In genomic region chr7:65722361-65722792, GRCh38 we compare ENCODE assay signal across 8 cellular contexts.
DNase-seq lines count a peak whose midpoint lies in the region; ATAC-seq and TF ChIP-seq lines count a peak whose summit lies in the region.

No MANE protein-coding gene starts in this region.

- no peaks in the 10 kb centered on the region for H3K4me1 ChIP-seq in stomach

- ATAC-seq in HG02870 (IDR thresholded peaks at IDR 0.05; ENCODE audit: unreplicated experiment) (peak; percentile 83), natural killer cell (peak; percentile 68 to 84 (median 71)), HG02610 (IDR thresholded peaks at IDR 0.05; ENCODE audit: unreplicated experiment) (no peak)
- ATAC-seq in effector memory CD8-positive, alpha-beta T cell (replicated peaks): peak; percentile 76

- no peaks in the 10 kb centered on the region for H3K9me3 ChIP-seq in stomach

- CTCF ChIA-PET in activated CD4-positive, alpha-beta memory T cell treated with anti-CD3 and anti-CD28 coated beads, Interleukin-2, amount 10 ng/mL, durations not matched to agents 7 days and 5 days (lab: Charles Lee): no interaction called here

- no peak overlapping the region for H3K27ac ChIP-seq in stomach

- H3K27ac Mint-ChIP-seq in activated CD4-positive, alpha-beta memory T cell treated with anti-CD3 and anti-CD28 coated beads, Interleukin-2, amount 10 ng/mL, durations not matched to agents 7 days and 5 days: no peak overlapping the region
- H3K27ac Mint-ChIP-seq in effector memory CD8-positive, alpha-beta T cell: no peak overlapping the region
- H3K27ac Mint-ChIP-seq in natural killer cell: no peak overlapping the region

- H3K4me3 ChIP-seq in GM12864 (ENCODE audit: low read depth, low read length) (no peak overlapping the region), stomach (no peak overlapping the region)

- no peaks in the 10 kb centered on the region for H3K27me3 Mint-ChIP-seq in activated CD4-positive, alpha-beta memory T cell treated with anti-CD3 and anti-CD28 coated beads, Interleukin-2, amount 10 ng/mL, durations not matched to agents 7 days and 5 days
- no peaks in the 10 kb centered on the region for H3K27me3 Mint-ChIP-seq in effector memory CD8-positive, alpha-beta T cell
- H3K27me3 Mint-ChIP-seq in natural killer cell (ENCODE audit: low read depth in 2 of 2): no peaks in the 10 kb centered on the region

- DNase-seq in GM12864 (ENCODE audit: low read depth): peak; percentile 22
- peak; percentile 37 for DNase-seq in NCI-H2227 (lab: John Stamatoyannopoulos, UW; ENCODE audit: unreplicated experiment)
- peak; percentile 75 for DNase-seq in activated CD4-positive, alpha-beta memory T cell treated with anti-CD3 and anti-CD28 coated beads, Interleukin-2, amount 10 ng/mL, durations not matched to agents 7 days and 5 days
- peak; percentile 68 for DNase-seq in effector memory CD8-positive, alpha-beta T cell
- DNase-seq in natural killer cell: peak; percentile 52
- DNase-seq in stomach: peak; percentile 77

- WGBS in stomach, 5 donors: 22 to 32% (median 24%) methylated on average over 11 of the region's 11 CpGs

- H3K4me1 Mint-ChIP-seq in activated CD4-positive, alpha-beta memory T cell treated with anti-CD3 and anti-CD28 coated beads, Interleukin-2, amount 10 ng/mL, durations not matched to agents 7 days and 5 days: peaks cover 5% of the 10 kb centered on the region
- H3K4me1 Mint-ChIP-seq in effector memory CD8-positive, alpha-beta T cell (ENCODE audit: low read depth in 2 of 2): no peaks in the 10 kb centered on the region
- peaks cover 6 to 7% of the 10 kb centered on the region in 2 donors for H3K4me1 Mint-ChIP-seq in natural killer cell

- intact Hi-C loops in natural killer cell (cut with micrococcal nuclease) (no loop called here), stomach (cut with DNase I; ENCODE audit: low total_unique reads) (no loop called here)

- peaks cover 9% of the 10 kb centered on the region for H3K36me3 Mint-ChIP-seq in activated CD4-positive, alpha-beta memory T cell treated with anti-CD3 and anti-CD28 coated beads, Interleukin-2, amount 10 ng/mL, durations not matched to agents 7 days and 5 days (ENCODE audit: low read depth)
- peaks cover 3% of the 10 kb centered on the region for H3K36me3 Mint-ChIP-seq in effector memory CD8-positive, alpha-beta T cell (ENCODE audit: insufficient read depth)
- H3K36me3 Mint-ChIP-seq in natural killer cell: no peaks in the 10 kb centered on the region

- POLR2A ChIA-PET in activated CD4-positive, alpha-beta memory T cell treated with anti-CD3 and anti-CD28 coated beads, Interleukin-2, amount 10 ng/mL, durations not matched to agents 7 days and 5 days (lab: Charles Lee): interaction anchor here (0.7 to 1.0 kb wide), 2 partner anchors 240 to 259 kb away, joined by 3 to 5 read pairs; partner anchors contain the start of gene GUSB

- TF ChIP-seq POLR2A in stomach (IDR thresholded peaks at IDR 0.05): no peak

- peak; percentile 80 for TF ChIP-seq CTCF in GM12864 (IDR thresholded peaks at IDR 0.05; ENCODE audit: low read depth, low read length, missing control alignments)
- peak; percentile 76 for TF ChIP-seq CTCF in natural killer cell (IDR thresholded peaks at IDR 0.05)
- peak in 5 of 7 experiments; percentile 14 to 83 (median 73) for TF ChIP-seq CTCF in stomach (IDR thresholded peaks at IDR 0.05)

- no peak for TF ChIP-seq EP300 in stomach (IDR thresholded peaks at IDR 0.05)

- no peak overlapping the region for H3K4me3 Mint-ChIP-seq in activated CD4-positive, alpha-beta memory T cell treated with anti-CD3 and anti-CD28 coated beads, Interleukin-2, amount 10 ng/mL, durations not matched to agents 7 days and 5 days
- no peak overlapping the region for H3K4me3 Mint-ChIP-seq in effector memory CD8-positive, alpha-beta T cell
- H3K4me3 Mint-ChIP-seq in natural killer cell: peak overlapping the region; percentile 49

- no peaks in the 10 kb centered on the region for H3K9me3 Mint-ChIP-seq in activated CD4-positive, alpha-beta memory T cell treated with anti-CD3 and anti-CD28 coated beads, Interleukin-2, amount 10 ng/mL, durations not matched to agents 7 days and 5 days
- H3K9me3 Mint-ChIP-seq in effector memory CD8-positive, alpha-beta T cell: no peaks in the 10 kb centered on the region
- H3K9me3 Mint-ChIP-seq in natural killer cell: no peaks in the 10 kb centered on the region

- H3K27me3 ChIP-seq in stomach: no peaks in the 10 kb centered on the region

- H3K36me3 ChIP-seq in stomach: peaks cover 14 to 21% (median 15%) of the 10 kb centered on the region in 4 donors

Comparison
In these comparisons a context has a peak if more than half of its experiments do, and no peak if none do; other contexts are left out.
1. DNase-seq: peak in every context shown above with its lines; median percentile 77 in stomach; 75 in activated CD4-positive, alpha-beta memory T cell treated with anti-CD3 and anti-CD28 coated beads, Interleukin-2, amount 10 ng/mL, durations not matched to agents 7 days and 5 days; 68 in effector memory CD8-positive, alpha-beta T cell; 52 in natural killer cell; 37 in NCI-H2227; 22 in GM12864.